In the genomic region with DNA sequence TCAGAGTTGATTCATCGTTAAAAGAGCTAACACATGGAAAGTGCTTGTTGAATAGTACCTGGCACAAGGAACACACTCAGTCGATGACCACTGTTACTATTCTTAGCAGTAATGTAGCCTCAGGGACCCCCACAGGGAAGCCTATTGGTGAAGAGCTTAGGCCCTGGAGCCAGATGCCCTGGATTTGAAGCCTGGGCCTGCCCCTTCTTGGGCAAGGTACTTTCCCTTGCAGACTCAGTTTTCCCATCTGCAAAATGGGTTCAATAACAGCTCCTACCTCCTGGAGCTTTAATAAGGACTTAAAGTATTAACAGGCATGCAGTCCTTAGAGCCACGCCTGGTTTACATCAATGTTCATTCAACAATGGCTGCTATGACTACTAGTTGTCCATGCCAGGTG, we compare ENCODE assay signal across 15 cellular contexts.
DNase-seq lines count a peak whose midpoint lies in the region; ATAC-seq and TF ChIP-seq lines count a peak whose summit lies in the region.
"Had no signal": no experiment of that assay in that cellular context is flagged by ENCODE, and none has a peak within 500 bp of the region (broad histone marks: within the 10 kb centered on the region; RNA-seq: fewer than 3 reads in every experiment).

No MANE protein-coding gene starts in this region.

- ATAC-seq in esophagus mucosa (peak; percentile 55), GM18909 (IDR thresholded peaks at IDR 0.05; ENCODE audit: poor library complexity, unreplicated experiment) (no peak)
- ATAC-seq: A549 had no signal

- no peak overlapping the region for H3K4me3 ChIP-seq in WERI-Rb-1 (ENCODE audit: low read depth, low read length)
- H3K4me3 ChIP-seq: A549, BLaER1, HAP-1 had no signal

- no peaks in the 10 kb centered on the region for H3K9me3 ChIP-seq in WERI-Rb-1 (ENCODE audit: severe bottlenecking)
- H3K9me3 ChIP-seq: A549, BLaER1, HAP-1 had no signal

- TF ChIP-seq CTCF in WERI-Rb-1 (IDR thresholded peaks at IDR 0.05; ENCODE audit: low read depth, low read length) = no peak

- H3K27ac ChIP-seq in WERI-Rb-1 = peak overlapping the region; percentile 62
- H3K27ac ChIP-seq: 22Rv1, A549, BLaER1 had no signal

- peak; percentile 17 for DNase-seq in NCI-H82 (lab: John Stamatoyannopoulos, UW)
- DNase-seq in NCI-H82 treated with DMSO at 0.1 percent for 48 hours (lab: John Stamatoyannopoulos, UW; ENCODE audit: unreplicated experiment) = no peak
- DNase-seq in WERI-Rb-1 = no peak
- DNase-seq in NCI-H526 treated with DMSO at 0.1 percent for 48 hours (lab: John Stamatoyannopoulos, UW) = no peak
- DNase-seq in SW480 (ENCODE audit: low spot score) = no peak
- DNase-seq: CD4-positive, alpha-beta memory T cell; DMS153; DMS79; GDM1 had no signal

- H3K27me3 ChIP-seq in WERI-Rb-1 (ENCODE audit: insufficient read depth, low read depth, severe bottlenecking) = no peaks in the 10 kb centered on the region
- H3K27me3 ChIP-seq: BLaER1 had no signal

- no peaks in the 10 kb centered on the region for H3K36me3 ChIP-seq in WERI-Rb-1
- H3K36me3 ChIP-seq: BLaER1, HAP-1 had no signal
